ENCODE assay signal across 9 cellular contexts in the genomic region with DNA sequence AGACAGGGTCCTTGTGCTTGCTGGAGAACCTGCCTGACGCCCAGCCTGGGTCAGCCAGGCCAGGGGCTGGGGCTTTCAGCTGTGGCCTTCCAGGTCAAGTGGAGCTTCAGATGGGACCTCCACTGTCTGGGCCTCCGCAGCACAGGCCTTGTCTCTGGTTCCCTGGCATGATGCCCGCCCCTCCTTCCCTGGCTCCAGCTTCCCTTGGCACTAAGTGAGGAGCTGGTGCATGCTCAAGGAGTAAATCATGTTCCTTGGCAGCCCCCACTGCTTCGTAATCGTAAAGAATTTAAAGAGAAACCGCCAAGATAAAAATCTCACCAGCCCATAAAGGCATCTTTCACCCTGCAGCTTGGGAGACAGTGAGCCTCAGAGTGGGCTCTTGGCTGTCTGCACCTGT. TPM values are rescaled to one million over a fixed set of nuclear protein-coding genes. Genes with fewer than 3 reads are reported as not detected.
DNase-seq lines count a peak whose midpoint lies in the region; ATAC-seq and TF ChIP-seq lines count a peak whose summit lies in the region.
"Had no signal": no experiment of that assay in that cellular context is flagged by ENCODE, and none has a peak within 500 bp of the region (broad histone marks: within the 10 kb centered on the region; RNA-seq: fewer than 3 reads in every experiment).

No MANE protein-coding gene starts in this region.

- no peak for TF ChIP-seq POLR2A in breast epithelium (IDR thresholded peaks at IDR 0.05)
- TF ChIP-seq POLR2A in lower leg skin (IDR thresholded peaks at IDR 0.05): no peak
- no peak for TF ChIP-seq POLR2A in testis (IDR thresholded peaks at IDR 0.05)

- peaks cover 25 to 44% of the 10 kb centered on the region in 2 donors for H3K4me1 ChIP-seq in breast epithelium
- peaks cover 45% of the 10 kb centered on the region for H3K4me1 ChIP-seq in testis

- DNase-seq in HFF-Myc (ENCODE audit: extremely low read depth, low read depth) (peak; percentile 56), breast epithelium (ENCODE audit: low spot score in 2 of 2) (peak; percentile 89 to 90), lower leg skin (ENCODE audit: low spot score in 2 of 2) (peak; percentile 86 to 97), testis (peak; percentile 72), T-helper 1 cell (no peak), DMS53 (lab: John Stamatoyannopoulos, UW) (no peak)
- no peak for DNase-seq in stimulated activated naive CD8-positive, alpha-beta T cell treated with anti-CD3 and anti-CD28 coated beads, Interleukin-15, Interleukin-2, amounts not matched to agents 100 U/mL and 50 U/mL, for 24 hours
- DNase-seq: NCI-H1694 treated with DMSO at 0.1 percent for 48 hours had no signal

- TF ChIP-seq CTCF in HFF-Myc (IDR thresholded peaks at IDR 0.05; ENCODE audit: low read depth, low read length, missing control alignments): no peak
- TF ChIP-seq CTCF in breast epithelium (IDR thresholded peaks at IDR 0.05): no peak
- TF ChIP-seq CTCF in lower leg skin (IDR thresholded peaks at IDR 0.05): no peak
- no peak for TF ChIP-seq CTCF in testis (IDR thresholded peaks at IDR 0.05)

- H3K36me3 ChIP-seq in breast epithelium (no peaks in the 10 kb centered on the region), testis (ENCODE audit: low read depth, missing control alignments) (no peaks in the 10 kb centered on the region)

- intact Hi-C loops in breast epithelium (cut with DNase I; ENCODE audit: low total_unique reads): no loop called here
- intact Hi-C loops in lower leg skin (cut with DNase I; ENCODE audit: low total_unique reads): no loop called here
- intact Hi-C loops in testis (cut with DNase I; ENCODE audit: low total_unique reads): no loop called here

- 17 to 27% methylated on average over 6 of the region's 6 CpGs for WGBS in lower leg skin, 2 donors
- WGBS in testis, 2 donors: 62 to 74% methylated on average over 5 to 6 of the region's 6 CpGs

- H3K27me3 ChIP-seq in breast epithelium (no peaks in the 10 kb centered on the region), testis (no peaks in the 10 kb centered on the region)

- no peak for ATAC-seq in GM18520 (IDR thresholded peaks at IDR 0.05; ENCODE audit: unreplicated experiment)
- ATAC-seq in stimulated activated naive CD8-positive, alpha-beta T cell treated with anti-CD3 and anti-CD28 coated beads, Interleukin-15, Interleukin-2, amounts not matched to agents 100 U/mL and 50 U/mL, for 24 hours: no peak

- H3K27ac ChIP-seq in breast epithelium: peak overlapping the region; percentile 71 to 90
- H3K27ac ChIP-seq in testis: no peak overlapping the region

- no peak overlapping the region for H3K4me3 ChIP-seq in HFF-Myc (replicated peaks; ENCODE audit: low read depth, low read length)
- H3K4me3 ChIP-seq in breast epithelium: peak overlapping the region in 1 of 3 donors; percentile 5
- no peak overlapping the region for H3K4me3 ChIP-seq in lower leg skin (ENCODE audit: low read depth, poor library complexity, severe bottlenecking)
- H3K4me3 ChIP-seq in testis: no peak overlapping the region

- H3K9me3 ChIP-seq in breast epithelium: no peaks in the 10 kb centered on the region
- no peaks in the 10 kb centered on the region for H3K9me3 ChIP-seq in testis

RNA-seq across cellular contexts. Expression of gene SEMA3F, which starts 8.9 kb away (rescaled TPM):
- total RNA-seq in breast epithelium (10 to 100 TPM in 2 of 3 donors, 1 to 10 TPM in 1; 7.7 to 49.8 (median 26.9) TPM), lower leg skin (100 to 1,000 TPM; 106 to 151 (median 120) TPM), testis (1 to 10 TPM; 6.9 to 8.3 TPM)
- polyA plus RNA-seq in testis (ENCODE audit: insufficient read depth, low read depth, low replicate concordance): 7.5 TPM

RNA-seq across cellular contexts. Expression of gene GNAT1, which starts 27.4 kb away (rescaled TPM):
- total RNA-seq in breast epithelium (not detected), lower leg skin (not detected), testis (1 to 10 TPM in 1 of 2 donors, under 1 TPM in 1; 0.93 to 1.2 TPM)
- 2.3 TPM for polyA plus RNA-seq in testis (ENCODE audit: insufficient read depth, low read depth, low replicate concordance)

RNA-seq across cellular contexts. Expression of gene SLC38A3, which starts 41.0 kb away (rescaled TPM):
- total RNA-seq in breast epithelium (1 to 10 TPM in 1 of 3 donors, under 1 TPM in 1, not detected in 1; 0.98 to 2.5 TPM), lower leg skin (under 1 TPM in 1 of 4 donors, not detected in 3; 0.62 TPM), testis (1 to 10 TPM; 4.3 to 5.4 TPM)
- 3.4 TPM for polyA plus RNA-seq in testis (ENCODE audit: insufficient read depth, low read depth, low replicate concordance)

Comparison
In these comparisons a context has a peak if more than half of its experiments do, and no peak if none do; other contexts are left out.
1. DNase-seq: peak in HFF-Myc (single experiment), breast epithelium (2 of 2), lower leg skin (2 of 2) and testis (single experiment); none in T-helper 1 cell (0 of 5), DMS53 (single experiment) and stimulated activated naive CD8-positive, alpha-beta T cell treated with anti-CD3 and anti-CD28 coated beads, Interleukin-15, Interleukin-2, amounts not matched to agents 100 U/mL and 50 U/mL, for 24 hours (single experiment).
2. H3K27ac ChIP-seq: peak in breast epithelium (2 of 2); none in testis (0 of 2).